8 cellular contexts compared by ENCODE assay signal in the genomic region with DNA sequence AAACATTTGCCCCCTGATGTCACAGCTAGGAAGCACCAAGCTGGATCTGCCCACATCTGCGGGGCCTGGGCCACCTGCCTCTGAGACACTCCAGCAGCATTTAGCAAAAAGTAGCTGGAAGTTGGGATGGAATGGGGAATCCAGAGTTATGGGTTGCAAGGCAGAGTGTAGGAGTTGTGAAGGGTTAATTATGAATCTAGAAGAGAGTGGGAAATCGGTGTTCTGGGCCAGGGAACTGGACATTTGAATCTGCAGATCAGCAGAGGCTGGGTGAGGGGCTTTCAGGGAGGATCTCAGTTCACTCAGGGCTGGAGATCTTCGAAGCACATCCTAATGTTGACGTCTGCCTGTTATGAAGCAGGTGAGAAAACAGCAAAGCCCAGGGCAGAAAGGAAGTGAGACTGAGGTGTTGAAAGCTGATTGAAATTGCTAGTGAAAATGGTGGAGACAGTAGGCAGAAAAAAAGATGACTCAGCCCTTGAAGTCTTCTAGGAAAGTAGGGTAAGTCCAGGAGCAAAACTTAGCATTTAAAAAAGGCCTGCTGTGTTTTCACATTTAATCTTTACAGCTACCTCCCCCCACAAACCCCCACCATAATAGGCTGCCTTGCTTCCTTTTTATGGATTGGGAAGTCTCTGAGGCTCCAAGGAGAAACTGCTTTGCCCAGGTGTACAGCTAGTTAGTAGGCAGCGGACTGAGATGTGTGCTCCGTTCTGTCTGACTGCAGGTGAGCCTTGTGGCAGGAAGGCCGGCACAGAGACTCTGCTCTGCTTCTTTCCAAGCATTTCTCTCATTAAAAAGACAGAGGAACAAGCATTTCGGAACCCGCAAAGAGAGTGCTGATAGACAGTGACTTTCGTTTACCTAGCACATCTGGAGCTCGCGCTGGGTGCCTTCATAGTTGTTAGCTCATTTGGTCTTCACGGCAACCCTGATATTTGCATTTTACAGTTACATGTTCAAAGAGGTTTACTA. TPM values are rescaled to one million over a fixed set of nuclear protein-coding genes. Genes with fewer than 3 reads are reported as not detected.
DNase-seq lines count a peak whose midpoint lies in the region; ATAC-seq, FAIRE-seq and TF ChIP-seq lines count a peak whose summit lies in the region.

No MANE protein-coding gene starts in this region.

- peaks cover 1% of the 10 kb centered on the region for H3K36me3 ChIP-seq in bronchial epithelial cell (ENCODE audit: control insufficient read depth, insufficient read depth, low read length)

- H3K4me1 ChIP-seq in foreskin keratinocyte = peaks cover 18% of the 10 kb centered on the region

- FAIRE-seq in GM12892 (lab: Jason Lieb, UNC) (peak; percentile 94), bronchial epithelial cell (lab: Jason Lieb, UNC) (no peak)

- 0 out of 2 replicates have a peak, but pooled peaks have one; percentile 7 for TF ChIP-seq POLR2A in GM12892 (IDR thresholded peaks at IDR 0.05; ENCODE audit: low read depth, low read length)

- peak; percentile 73 for ATAC-seq in GM19455 (IDR thresholded peaks at IDR 0.05; ENCODE audit: unreplicated experiment)
- ATAC-seq in HG03354 (IDR thresholded peaks at IDR 0.05; ENCODE audit: poor library complexity, severe bottlenecking, unreplicated experiment) = peak; percentile 84
- no peak for ATAC-seq in foreskin keratinocyte

- TF ChIP-seq CTCF in bronchial epithelial cell (IDR thresholded peaks at IDR 0.05; ENCODE audit: insufficient read depth, low read length, severe bottlenecking) = no peak
- TF ChIP-seq CTCF in foreskin keratinocyte (conservative IDR thresholded peaks at IDR 0.05) = no peak

- no peak overlapping the region for H3K4me3 ChIP-seq in bronchial epithelial cell (ENCODE audit: low read depth, low read length)

- peak; percentile 32 for DNase-seq in GM12892 (ENCODE audit: insufficient read length)
- DNase-seq in bronchial epithelial cell (ENCODE audit: low read depth) = peak; percentile 69
- DNase-seq in LoVo (ENCODE audit: low spot score) = no peak
- no peak for DNase-seq in foreskin keratinocyte
- DNase-seq in central memory CD4-positive, alpha-beta T cell = no peak
- DNase-seq in COR-L47 (lab: John Stamatoyannopoulos, UW) = no peak

- H3K27me3 ChIP-seq in bronchial epithelial cell (ENCODE audit: control insufficient read depth, insufficient read depth, low read length) (no peaks in the 10 kb centered on the region), foreskin keratinocyte (no peaks in the 10 kb centered on the region)

- no peak overlapping the region for H3K27ac ChIP-seq in foreskin keratinocyte

RNA-seq across cellular contexts. Expression of a gene that starts 7.2 kb away (rescaled TPM):
- 2.0 TPM for polyA plus RNA-seq in GM12892 (2012; ENCODE audit: missing spikeins)
- total RNA-seq in bronchial epithelial cell = 10.5 and 15.3 TPM in 2 replicates
- total RNA-seq in foreskin keratinocyte = 29.6 and 30.0 TPM in 2 replicates
- 6.3 and 7.7 TPM in 2 replicates for polyA plus RNA-seq in foreskin keratinocyte

Comparison
In these comparisons a context has a peak if more than half of its experiments do, and no peak if none do; other contexts are left out.
1. DNase-seq: peak in GM12892 (single experiment) and bronchial epithelial cell (single experiment); none in LoVo (single experiment), foreskin keratinocyte (0 of 2), central memory CD4-positive, alpha-beta T cell (single experiment) and COR-L47 (single experiment).